ENCODE assay signal across 12 cellular contexts in the genomic region with DNA sequence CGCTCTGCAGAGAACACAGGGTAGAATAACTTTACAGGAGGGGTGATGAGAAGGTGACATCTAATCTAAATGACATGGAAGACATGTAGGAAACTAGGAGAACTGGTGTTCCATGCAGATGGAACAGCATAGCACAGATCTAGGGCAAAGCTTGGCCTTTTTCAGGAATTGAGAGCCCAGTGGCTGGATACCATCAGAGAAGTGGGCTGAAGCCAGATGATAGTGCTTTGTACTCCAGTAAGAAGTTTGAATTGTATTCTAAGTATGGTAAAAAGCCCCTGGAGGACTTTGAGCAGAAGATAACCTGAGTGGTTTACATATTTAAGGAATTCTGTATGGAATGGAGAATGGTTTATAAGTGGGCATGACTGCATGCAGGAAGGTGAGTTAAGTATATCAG. TPM values are rescaled to one million over a fixed set of nuclear protein-coding genes. Genes with fewer than 3 reads are reported as not detected.
DNase-seq lines count a peak whose midpoint lies in the region; ATAC-seq and TF ChIP-seq lines count a peak whose summit lies in the region.
"Had no signal": no experiment of that assay in that cellular context is flagged by ENCODE, and none has a peak within 500 bp of the region (broad histone marks: within the 10 kb centered on the region; RNA-seq: fewer than 3 reads in every experiment).

No MANE protein-coding gene starts in this region.

- H3K4me3 Mint-ChIP-seq in GM23338 = no peak overlapping the region
- H3K4me3 Mint-ChIP-seq in central memory CD8-positive, alpha-beta T cell = no peak overlapping the region

- H4K20me1 ChIP-seq in GM23338 (replicated peaks; ENCODE audit: insufficient read depth) = peaks cover 12% of the 10 kb centered on the region

- ATAC-seq in GM23338 = no peak
- no peak for ATAC-seq in central memory CD8-positive, alpha-beta T cell (replicated peaks; ENCODE audit: extremely low read depth, poor library complexity, severe bottlenecking)
- no peak for ATAC-seq in GM18502 (IDR thresholded peaks at IDR 0.05; ENCODE audit: poor library complexity, unreplicated experiment)
- no peak for ATAC-seq in GM19351 (IDR thresholded peaks at IDR 0.05; ENCODE audit: unreplicated experiment)

- H3K27me3 Mint-ChIP-seq in GM23338 (ENCODE audit: insufficient read depth, low read depth, poor library complexity) = peaks cover 4% of the 10 kb centered on the region
- H3K27me3 Mint-ChIP-seq in central memory CD8-positive, alpha-beta T cell = no peaks in the 10 kb centered on the region

- H3K14ac ChIP-seq in trophoblast cell (ENCODE audit: low read length) = no peak overlapping the region

- H3F3A ChIP-seq in GM23338 (replicated peaks; ENCODE audit: low read depth) = peaks cover 7% of the 10 kb centered on the region; the same call in 1 of the 2 replicates

- no peaks in the 10 kb centered on the region for H3K4me1 Mint-ChIP-seq in GM23338
- no peaks in the 10 kb centered on the region for H3K4me1 Mint-ChIP-seq in central memory CD8-positive, alpha-beta T cell

- no peaks in the 10 kb centered on the region for H3K79me1 ChIP-seq in trophoblast cell (ENCODE audit: low read length)

- in situ Hi-C loops in G401 (cut with HindIII; ENCODE audit: low sequenced_read_pairs) = no loop called here

- H3K9me3 ChIP-seq in trophoblast cell (ENCODE audit: insufficient read depth, low read depth, low read length) (no peaks in the 10 kb centered on the region), suprapubic skin (no peaks in the 10 kb centered on the region)
- H3K9me3 ChIP-seq: A549, HAP-1 had no signal

- H3K4ac ChIP-seq in trophoblast cell (ENCODE audit: low read depth, low read length) = no peak overlapping the region

- H4K8ac ChIP-seq in trophoblast cell (ENCODE audit: low read depth, low read length) = no peak overlapping the region

- H4K12ac ChIP-seq in trophoblast cell (ENCODE audit: low read depth, low read length) = no peak overlapping the region

- DNase-seq in GM23338 (ENCODE audit: low spot score) (no peak), trophoblast cell (peak; percentile 90 to 95), suprapubic skin (ENCODE audit: low spot score in 2 of 2) (no peak), G401 (ENCODE audit: low spot score) (no peak)
- DNase-seq in central memory CD8-positive, alpha-beta T cell (ENCODE audit: low spot score in 2 of 2) = no peak
- DNase-seq: DMS 273 treated with DMSO at 0.1 percent for 48 hours had no signal

- no peak overlapping the region for H2BK12ac ChIP-seq in trophoblast cell (ENCODE audit: low read length)

- TF ChIP-seq CTCF in GM23338 (conservative IDR thresholded peaks at IDR 0.05; ENCODE audit: low read depth in 2 of 2) = no peak
- TF ChIP-seq CTCF in suprapubic skin (IDR thresholded peaks at IDR 0.05) = no peak

- no peaks in the 10 kb centered on the region for H3K4me1 ChIP-seq in GM23338 (ENCODE audit: insufficient read depth)
- no peaks in the 10 kb centered on the region for H3K4me1 ChIP-seq in trophoblast cell (ENCODE audit: control insufficient read depth in 1 of 2, insufficient read depth in 2 of 2, low read length in 2 of 2)
- H3K4me1 ChIP-seq in suprapubic skin = peaks cover 4% of the 10 kb centered on the region
- H3K4me1 ChIP-seq: A549 had no signal

- H3K36me3 Mint-ChIP-seq in GM23338 (ENCODE audit: low read depth) = peaks cover 49% of the 10 kb centered on the region
- H3K36me3 Mint-ChIP-seq in central memory CD8-positive, alpha-beta T cell (ENCODE audit: insufficient read depth) = peaks cover 22% of the 10 kb centered on the region

- H3K9me3 Mint-ChIP-seq in GM23338 = peaks cover 3% of the 10 kb centered on the region; the same call in 2 of the 3 replicates
- no peaks in the 10 kb centered on the region for H3K9me3 Mint-ChIP-seq in central memory CD8-positive, alpha-beta T cell

- H3K27ac ChIP-seq in GM23338 (ENCODE audit: low read depth) = 0 out of 2 replicates have a peak overlapping the region, but pooled peaks have one; percentile 42
- H3K27ac ChIP-seq in trophoblast cell (ENCODE audit: low read depth, low read length) = no peak overlapping the region
- H3K27ac ChIP-seq in suprapubic skin = no peak overlapping the region
- H3K27ac ChIP-seq: A549, HL-60 had no signal

- no peak overlapping the region for H4K91ac ChIP-seq in trophoblast cell (ENCODE audit: low read depth, low read length)

- no peak for TF ChIP-seq EP300 in suprapubic skin (IDR thresholded peaks at IDR 0.05)

- no peak overlapping the region for H3K23ac ChIP-seq in trophoblast cell (ENCODE audit: low read length)

- no peaks in the 10 kb centered on the region for H3K9me2 ChIP-seq in GM23338 (ENCODE audit: insufficient read depth)

- no peak overlapping the region for H3K9ac ChIP-seq in trophoblast cell (ENCODE audit: low read length)

- H3K4me2 ChIP-seq in GM23338 (no peak overlapping the region), trophoblast cell (ENCODE audit: low read length) (no peak overlapping the region)

- H2AFZ ChIP-seq in GM23338 (no peak overlapping the region), trophoblast cell (ENCODE audit: insufficient read depth, low read length, poor library complexity) (no peak overlapping the region)

- no peak overlapping the region for H2BK120ac ChIP-seq in trophoblast cell (ENCODE audit: insufficient read depth, low read length, poor library complexity)

- H2AK5ac ChIP-seq in trophoblast cell (ENCODE audit: low read length) = no peak overlapping the region

- WGBS in trophoblast cell (ENCODE audit: extremely low coverage, insufficient coverage, insufficient read length) = no CpG with 5 or more reads among the region's 1 CpG
- WGBS in suprapubic skin = 91% methylated on average over 1 of the region's 1 CpG

- H3K36me3 ChIP-seq in GM23338 (ENCODE audit: insufficient read depth) (peaks cover 14% of the 10 kb centered on the region), trophoblast cell (ENCODE audit: control insufficient read depth in 1 of 2, insufficient read depth in 2 of 2, low read length in 2 of 2) (peaks cover 4 to 10% of the 10 kb centered on the region in 2 experiments), suprapubic skin (peaks cover 27% of the 10 kb centered on the region)

- H3K27ac Mint-ChIP-seq in GM23338 = no peak overlapping the region
- peak overlapping the region; percentile 5 for H3K27ac Mint-ChIP-seq in central memory CD8-positive, alpha-beta T cell (ENCODE audit: low read depth)

- no peak overlapping the region for H2BK5ac ChIP-seq in trophoblast cell (ENCODE audit: low read depth, low read length, poor library complexity)

- no peak for TF ChIP-seq POLR2A in suprapubic skin (IDR thresholded peaks at IDR 0.05)

- H3K27me3 ChIP-seq in GM23338 (ENCODE audit: insufficient read depth) (no peaks in the 10 kb centered on the region), trophoblast cell (ENCODE audit: insufficient read depth, low read length) (no peaks in the 10 kb centered on the region), suprapubic skin (no peaks in the 10 kb centered on the region)

- H3K79me2 ChIP-seq in GM23338 (replicated peaks; ENCODE audit: insufficient read depth) = no peaks in the 10 kb centered on the region
- no peaks in the 10 kb centered on the region for H3K79me2 ChIP-seq in trophoblast cell (ENCODE audit: control insufficient read depth, insufficient read depth, low read length, poor library complexity)

- H3K4me3 ChIP-seq in GM23338 = no peak overlapping the region
- no peak overlapping the region for H3K4me3 ChIP-seq in trophoblast cell (ENCODE audit: low read depth, low read length)
- H3K4me3 ChIP-seq in suprapubic skin = no peak overlapping the region
- H3K4me3 ChIP-seq: A549, GM12878, HAP-1 had no signal

- no peak overlapping the region for H3K18ac ChIP-seq in trophoblast cell (ENCODE audit: low read length)

TF ChIP-seq in GM23338, 12 proteins besides CTCF, POLR2A, EP300 and RAD21:
- TF ChIP-seq ZNF331 (CRISPR knock-in tag; IDR thresholded peaks at IDR 0.05; ENCODE audit: low read depth) = no peak

RNA-seq across cellular contexts. Expression of gene ENOPH1, which starts 32.8 kb away (rescaled TPM):
- total RNA-seq in GM23338 (2014; rRNA removed; shearing (Covaris generic)) = 105 and 131 TPM in 2 replicates
- polyA plus RNA-seq in GM23338 (2016; fragmentation: Nextera tagmentation; extraction: Ambion mirVana) = 137 and 146 TPM in 2 replicates
- 23.2 and 23.9 TPM in 2 replicates for polyA plus RNA-seq in trophoblast cell (2013)
- total RNA-seq in suprapubic skin = 10 to 100 TPM; 31.2 to 36.1 (median 31.8) TPM
- total RNA-seq in G401 (2014; rRNA removed; shearing (Covaris generic)) = 78.0 and 98.4 TPM in 2 replicates

RNA-seq across cellular contexts. Expression of gene HNRNPDL, which starts 33.0 kb away (rescaled TPM):
- 243 and 250 TPM in 2 replicates for total RNA-seq in GM23338 (2014; rRNA removed; shearing (Covaris generic))
- 336 and 354 TPM in 2 replicates for polyA plus RNA-seq in GM23338 (2016; fragmentation: Nextera tagmentation; extraction: Ambion mirVana)
- 325 and 327 TPM in 2 replicates for polyA plus RNA-seq in trophoblast cell (2013)
- total RNA-seq in suprapubic skin = 100 to 1,000 TPM; 101 to 257 (median 126) TPM
- total RNA-seq in G401 (2014; rRNA removed; shearing (Covaris generic)) = 254 and 315 TPM in 2 replicates

Comparison
In these comparisons a context has a peak if more than half of its experiments do, and no peak if none do; other contexts are left out.
1. DNase-seq: peak in trophoblast cell (2 of 2); none in GM23338 (single experiment), central memory CD8-positive, alpha-beta T cell (0 of 2), suprapubic skin (0 of 2) and G401 (single experiment).